17 cellular contexts compared by ENCODE assay signal in the genomic region with DNA sequence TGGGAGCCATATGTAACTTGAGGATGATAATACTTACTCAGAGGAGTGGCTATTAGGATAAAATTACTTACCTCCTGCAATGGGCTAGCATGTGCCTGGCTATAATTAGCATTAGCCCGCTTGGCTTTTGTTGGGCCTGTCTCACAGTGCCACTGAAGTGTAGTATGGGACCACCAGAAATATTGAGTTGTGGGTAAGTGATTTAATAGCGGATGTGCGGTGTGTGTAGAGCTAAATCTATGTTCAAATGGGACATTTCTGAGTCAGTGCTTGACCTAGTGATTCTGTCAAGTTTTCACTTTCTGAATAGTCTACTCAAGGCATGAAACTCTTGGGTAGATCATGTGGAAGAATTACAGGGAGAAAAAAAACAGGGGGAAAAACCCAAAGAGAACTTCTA.
DNase-seq lines count a peak whose midpoint lies in the region; ATAC-seq and TF ChIP-seq lines count a peak whose summit lies in the region.
"Had no signal": no experiment of that assay in that cellular context is flagged by ENCODE, and none has a peak within 500 bp of the region (broad histone marks: within the 10 kb centered on the region; RNA-seq: fewer than 3 reads in every experiment).

No MANE protein-coding gene starts in this region.

- TF ChIP-seq CTCF in GM20000 (IDR thresholded peaks at IDR 0.05; ENCODE audit: extremely low read depth, missing control alignments) = no peak

- TF ChIP-seq POLR2A in GM18505 (IDR thresholded peaks at IDR 0.05; ENCODE audit: borderline replicate concordance, extremely low read depth, insufficient read depth, insufficient read length) = no peak

- DNase-seq in GM20000 (ENCODE audit: low spot score) (peak; percentile 37), NCI-H524 treated with DMSO at 0.1 percent for 48 hours (lab: John Stamatoyannopoulos, UW) (peak; percentile 45), kidney tubule cell (ENCODE audit: low spot score) (no peak), RKO (ENCODE audit: low spot score) (no peak), DMS114 treated with DMSO at 0.1 percent for 48 hours (lab: John Stamatoyannopoulos, UW; ENCODE audit: unreplicated experiment) (no peak), NCI-H748 treated with DMSO at 0.1 percent for 48 hours (lab: John Stamatoyannopoulos, UW) (no peak)
- DNase-seq: activated CD8-positive, alpha-beta memory T cell treated with anti-CD3 and anti-CD28 coated beads, Interleukin-2, amount 50 U/mL, for 48 hours; activated naive CD4-positive, alpha-beta T cell treated with anti-CD3 and anti-CD28 coated beads for 36 hours; body of pancreas; H7; right lobe of liver; Right ventricle myocardium superior; stimulated activated CD4-positive, alpha-beta T cell treated with anti-CD3 and anti-CD28 coated beads, Interleukin-4, amount 100 ng/mL, for 1 hour; T-helper 2 cell had no signal

- ATAC-seq in GM18505 (IDR thresholded peaks at IDR 0.05; ENCODE audit: unreplicated experiment) = peak; percentile 35
- ATAC-seq in HG02870 (IDR thresholded peaks at IDR 0.05; ENCODE audit: unreplicated experiment) = peak; percentile 56
- ATAC-seq: body of pancreas, esophagus mucosa, right lobe of liver had no signal

Comparison
In these comparisons a context has a peak if more than half of its experiments do, and no peak if none do; other contexts are left out.
1. DNase-seq: peak in GM20000 (single experiment) and NCI-H524 treated with DMSO at 0.1 percent for 48 hours (single experiment); none in kidney tubule cell (single experiment), RKO (single experiment), DMS114 treated with DMSO at 0.1 percent for 48 hours (single experiment) and NCI-H748 treated with DMSO at 0.1 percent for 48 hours (single experiment).